Comparison of ENCODE assay signal across 27 cellular contexts in the genomic region with DNA sequence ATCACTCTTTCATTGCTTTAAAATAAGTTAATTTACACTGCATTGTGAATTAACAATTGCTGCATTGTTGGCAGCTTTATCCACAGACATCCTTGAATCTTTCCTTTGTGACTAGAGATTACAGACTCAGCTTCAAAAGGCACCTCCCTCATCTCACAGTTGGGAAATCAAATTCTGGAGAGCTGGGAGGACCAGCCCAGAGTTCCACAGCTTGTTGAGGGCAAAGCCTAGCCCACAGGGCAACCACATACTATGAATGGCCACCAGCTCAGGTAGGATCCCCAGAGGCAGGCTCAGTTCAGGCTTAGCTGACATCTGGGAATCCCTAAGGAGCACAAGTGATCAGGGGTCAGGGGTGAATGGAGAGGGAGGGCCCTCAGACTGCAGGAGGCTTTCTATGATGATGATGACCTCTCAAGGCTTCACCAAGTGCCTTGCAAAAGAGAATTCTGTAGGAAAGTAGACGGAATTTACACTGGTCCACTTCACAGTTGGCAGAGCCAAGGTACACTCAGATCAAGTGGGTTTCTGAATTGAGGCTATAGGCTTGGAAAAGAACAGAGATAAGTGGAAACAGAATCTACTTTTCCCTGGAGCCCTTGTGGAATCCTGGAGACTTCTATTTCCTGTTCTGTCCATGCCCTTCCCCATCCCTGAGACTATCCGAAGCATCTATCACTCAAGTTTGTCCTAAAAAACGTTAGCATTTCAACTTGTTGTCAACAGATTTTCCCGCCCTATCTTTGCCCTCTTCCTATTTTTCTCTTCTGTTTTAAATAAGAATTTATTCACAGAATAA. TPM values are rescaled to one million over a fixed set of nuclear protein-coding genes. Genes with fewer than 3 reads are reported as not detected.
DNase-seq lines count a peak whose midpoint lies in the region; ATAC-seq, FAIRE-seq and TF ChIP-seq lines count a peak whose summit lies in the region.
"Had no signal": no experiment of that assay in that cellular context is flagged by ENCODE, and none has a peak within 500 bp of the region (broad histone marks: within the 10 kb centered on the region; RNA-seq: fewer than 3 reads in every experiment).

No MANE protein-coding gene starts in this region.

- peak overlapping the region in 1 of 2 donors; percentile 22 for H3K27ac Mint-ChIP-seq in natural killer cell treated with Interleukin-12 subunit alpha and Interleukin-12 subunit beta and Interleukin-15 and Interleukin-18, amount 100 ng/mL, for 72 hours
- no peak overlapping the region for H3K27ac Mint-ChIP-seq in natural killer cell
- H3K27ac Mint-ChIP-seq: HFFc6, type B pancreatic cell had no signal

- H3K27me3 ChIP-seq in GM12878 (replicated peaks in 1 of 2; ENCODE audit: control insufficient read depth in 2 of 2, insufficient read depth in 2 of 2, low read length in 1 of 2) (no peaks in the 10 kb centered on the region), MG63 (no peaks in the 10 kb centered on the region)
- H3K27me3 ChIP-seq: gastrocnemius medialis, sigmoid colon had no signal

- H3K4me1 Mint-ChIP-seq in natural killer cell treated with Interleukin-12 subunit alpha and Interleukin-12 subunit beta and Interleukin-15 and Interleukin-18, amount 100 ng/mL, for 72 hours (ENCODE audit: low read depth in 2 of 2) = peaks cover 6 to 18% of the 10 kb centered on the region in 2 donors
- H3K4me1 Mint-ChIP-seq in natural killer cell = peaks cover 26 to 30% of the 10 kb centered on the region in 2 donors

- TF ChIP-seq RAD21 in GM12878 (IDR thresholded peaks at IDR 0.05; ENCODE audit: insufficient read depth, low read depth, low read length) = no peak

- no peak for FAIRE-seq in GM12878 (lab: Jason Lieb, UNC)
- FAIRE-seq: colon, endothelial cell of umbilical vein, K562 had no signal

- H3K4me1 ChIP-seq in GM12878 (ENCODE audit: control insufficient read depth, insufficient read depth, low read length) = peaks cover 93% of the 10 kb centered on the region
- H3K4me1 ChIP-seq: gastrocnemius medialis, sigmoid colon had no signal

- 2% methylated on average over 4 of the region's 4 CpGs for WGBS in GM12878 (ENCODE audit: insufficient coverage, insufficient replicate concordance, low lambda C conversion rate, missing lambda C conversion rate)

- no peak for TF ChIP-seq CTCF in natural killer cell (IDR thresholded peaks at IDR 0.05)
- TF ChIP-seq CTCF in GM12878 (IDR thresholded peaks at IDR 0.05 in 2 of 3, conservative IDR thresholded peaks at IDR 0.05 in 1 of 3; ENCODE audit: control insufficient read depth in 2 of 3, extremely low read depth in 1 of 3, insufficient read depth in 1 of 3, low read depth in 3 of 3, low read length in 3 of 3) = no peak

- SMC1A ChIA-PET in GM12878 (lab: Charles Lee; ENCODE audit: uncharacterized antibody, unreplicated experiment) = interaction anchor here (1.4 to 9.4 kb wide), 5 partner anchors 8 to 395 kb away, joined by 3 to 489 read pairs (median 3); partner anchors contain the start of gene GCSAM

- 0 out of 2 replicates have a peak, but pooled peaks have one; percentile 43 for TF ChIP-seq POLR2A in GM12878 (IDR thresholded peaks at IDR 0.05; ENCODE audit: low read depth, low read length)

- H3K9ac ChIP-seq in GM12878 (ENCODE audit: control insufficient read depth, insufficient read depth, low read length) = peak overlapping the region; percentile 49

- CTCF ChIA-PET in GM12878 (lab: Yijun Ruan, JAX) = interaction anchor here (1.2 to 9.2 kb wide), 2 partner anchors 11 to 12 kb away, joined by 3 to 226 read pairs; partner anchors contain the start of gene GCSAM

- H3K4me2 ChIP-seq in GM12878 (ENCODE audit: control insufficient read depth, insufficient read depth) = peak overlapping the region; percentile 67

- H3K4me3 ChIP-seq in GM12878 = no peak overlapping the region
- H3K4me3 ChIP-seq in MG63 = no peak overlapping the region
- H3K4me3 ChIP-seq: gastrocnemius medialis, K562, sigmoid colon had no signal

- RAD21 ChIA-PET in GM12878 (lab: Charles Lee; ENCODE audit: unreplicated experiment) = interaction anchor here (1.0 to 7.4 kb wide), 3 partner anchors 9 to 394 kb away, joined by 4 to 457 read pairs (median 9); partner anchors contain the start of gene GCSAM

- POLR2A ChIA-PET in GM12878 (lab: Charles Lee) = interaction anchor here (1.4 to 9.4 kb wide), 4 partner anchors 11 to 379 kb away, joined by 4 to 345 read pairs (median 10); partner anchors contain the start of genes CD200 and GCSAM

- TF ChIP-seq EP300 in GM12878 (IDR thresholded peaks at IDR 0.05; ENCODE audit: borderline replicate concordance in 1 of 2, control insufficient read depth in 1 of 2, low read depth in 2 of 2, low read length in 2 of 2) = no peak

- no peaks in the 10 kb centered on the region for H3K27me3 Mint-ChIP-seq in natural killer cell treated with Interleukin-12 subunit alpha and Interleukin-12 subunit beta and Interleukin-15 and Interleukin-18, amount 100 ng/mL, for 72 hours
- peaks cover 0 to 2% of the 10 kb centered on the region in 2 donors for H3K27me3 Mint-ChIP-seq in natural killer cell (ENCODE audit: low read depth in 2 of 2)
- H3K27me3 Mint-ChIP-seq: type B pancreatic cell had no signal

- H4K20me1 ChIP-seq in GM12878 (ENCODE audit: control insufficient read depth, insufficient read depth) = no peaks in the 10 kb centered on the region

- no peak overlapping the region for H2AFZ ChIP-seq in GM12878 (ENCODE audit: control insufficient read depth, low read depth, low read length)

- H3K9me3 Mint-ChIP-seq in natural killer cell treated with Interleukin-12 subunit alpha and Interleukin-12 subunit beta and Interleukin-15 and Interleukin-18, amount 100 ng/mL, for 72 hours = no peaks in the 10 kb centered on the region
- H3K9me3 Mint-ChIP-seq in natural killer cell = no peaks in the 10 kb centered on the region
- H3K9me3 Mint-ChIP-seq: HFFc6, type B pancreatic cell had no signal

- intact Hi-C loops in natural killer cell (cut with micrococcal nuclease) (no loop called here), GM12878 (cut with micrococcal nuclease; ENCODE audit: unreplicated experiment) (loop anchor here (10.0 kb wide), 1 partner anchor 855 kb away; the partner anchor contains the start of gene CD200R1)

- in situ Hi-C loops in GM12878 (cut with MboI) = no loop called here

- H3K36me3 Mint-ChIP-seq in natural killer cell treated with Interleukin-12 subunit alpha and Interleukin-12 subunit beta and Interleukin-15 and Interleukin-18, amount 100 ng/mL, for 72 hours = no peaks in the 10 kb centered on the region
- H3K36me3 Mint-ChIP-seq in natural killer cell = no peaks in the 10 kb centered on the region

- DNase-seq in natural killer cell treated with Interleukin-12 subunit alpha and Interleukin-12 subunit beta and Interleukin-15 and Interleukin-18, amount 100 ng/mL, for 72 hours (ENCODE audit: low spot score) = no peak
- DNase-seq in natural killer cell (no peak), NAMALWA (ENCODE audit: low spot score) (peak; percentile 47), GM12878 (ENCODE audit: low read depth, low spot score) (no peak), MG63 (no peak), cerebellum (ENCODE audit: low spot score) (no peak)
- DNase-seq in activated CD4-positive, alpha-beta T cell treated with anti-CD3 and anti-CD28 coated beads, Interleukin-2, amount 50 U/mL, for 1 hour = no peak
- DNase-seq: activated T-cell treated with anti-CD3 and anti-CD28 coated beads, Interleukin-2, amount 50 U/mL, for 1 hour; AML-193; anterior cingulate cortex; DMS53; gastrocnemius medialis; HFFc6; mammary epithelial cell; NCI-H1436 treated with DMSO at 0.1 percent for 48 hours; occipital lobe; sigmoid colon; stimulated activated CD4-positive, alpha-beta T cell treated with anti-CD3 and anti-CD28 coated beads, Interleukin-2, amount 100 ng/mL, for 48 hours; stimulated activated CD8-positive, alpha-beta memory T cell treated with anti-CD3 and anti-CD28 coated beads, Interleukin-4, amount 100 ng/mL, for 48 hours; SW 1271 had no signal

- no peaks in the 10 kb centered on the region for H3K9me3 ChIP-seq in GM12878 (replicated peaks; ENCODE audit: control insufficient read depth, insufficient read depth, low read length)
- H3K9me3 ChIP-seq in MG63 = no peaks in the 10 kb centered on the region
- H3K9me3 ChIP-seq: gastrocnemius medialis, sigmoid colon had no signal

- peak overlapping the region; percentile 95 for H3K27ac ChIP-seq in GM12878 (ENCODE audit: control insufficient read depth, insufficient read depth)
- H3K27ac ChIP-seq: gastrocnemius medialis, sigmoid colon had no signal

- no TSS peak for BruUV-seq in GM12878 (replicated peaks; lab: Mats Ljungman, UMichigan)

- H3K36me3 ChIP-seq in GM12878 (ENCODE audit: control insufficient read depth in 2 of 2, insufficient read depth in 2 of 2, low read length in 1 of 2) (peaks cover 5 to 13% of the 10 kb centered on the region in 2 experiments; a peak in 2 of 4 replicates), MG63 (no peaks in the 10 kb centered on the region)
- H3K36me3 ChIP-seq: gastrocnemius medialis, sigmoid colon had no signal

- H3K4me3 Mint-ChIP-seq in natural killer cell treated with Interleukin-12 subunit alpha and Interleukin-12 subunit beta and Interleukin-15 and Interleukin-18, amount 100 ng/mL, for 72 hours = peak overlapping the region; percentile 19
- no peak overlapping the region for H3K4me3 Mint-ChIP-seq in natural killer cell
- H3K4me3 Mint-ChIP-seq: HFFc6, type B pancreatic cell had no signal

- ATAC-seq in natural killer cell treated with Interleukin-12 subunit alpha and Interleukin-12 subunit beta and Interleukin-15 and Interleukin-18, amount 100 ng/mL, for 72 hours = no peak
- ATAC-seq in natural killer cell (no peak), GM12878 (no peak), HG03378 (IDR thresholded peaks at IDR 0.05; ENCODE audit: unreplicated experiment) (no peak)
- ATAC-seq: gastrocnemius medialis, K562, Panc1 had no signal

- H3K79me2 ChIP-seq in GM12878 (ENCODE audit: control insufficient read depth, insufficient read depth, low read length) = peaks cover 56% of the 10 kb centered on the region

RNA-seq across cellular contexts. Expression of gene GCSAM, which starts 13.2 kb away (rescaled TPM):
- 1 to 10 TPM in 1 of 2 donors, under 1 TPM in 1; 1.00 to 5.3 TPM for total RNA-seq in natural killer cell treated with Interleukin-12 subunit alpha and Interleukin-12 subunit beta and Interleukin-15 and Interleukin-18, amount 100 ng/mL, for 72 hours
- 1 to 10 TPM in 2 of 3 donors, under 1 TPM in 1; 0.59 to 3.0 (median 1.1) TPM for total RNA-seq in natural killer cell
- 169 and 182 TPM in 2 replicates for total RNA-seq in GM12878 (2013; cell fraction: nucleolus; rRNA removed)
- total RNA-seq in GM12878 (2014; rRNA removed) = 88.3 and 106 TPM in 2 replicates
- 101 and 110 TPM in 2 replicates for total RNA-seq in GM12878 (2014; rRNA removed; fragmentation: Illumina TruSeq; extraction: Trizol)
- 81.5 and 100 TPM in 2 replicates for total RNA-seq in GM12878 (2021)
- 153 TPM for polyA plus RNA-seq in GM12878 (2011; ENCODE audit: low read depth)
- 407 and 443 TPM in 2 replicates for polyA plus RNA-seq in GM12878 (2011; rRNA removed)
- 232 and 305 TPM in 2 replicates for polyA plus RNA-seq in GM12878 (2011; cell fraction: cytosol; rRNA removed)
- 125 and 223 TPM in 2 replicates for polyA plus RNA-seq in GM12878 (2011; cell fraction: nucleus; rRNA removed)
- 108 and 227 TPM in 2 replicates for polyA plus RNA-seq in GM12878 (2012)
- polyA plus RNA-seq in GM12878 (2014; fragmentation: Illumina TruSeq; extraction: Trizol) = 204 and 282 TPM in 2 replicates
- polyA plus RNA-seq in GM12878 (2014; fragmentation: Nextera tagmentation; extraction: Ambion mirVana) = 100 to 1,000 TPM; 127 to 168 TPM
- polyA plus RNA-seq in GM12878 (2014; rRNA removed) = 99.5 and 114 TPM in 2 replicates
- 10 to 100 TPM; 85.4 to 89.0 TPM for polyA plus RNA-seq in GM12878 (2016; fragmentation: Nextera tagmentation; extraction: Ambion mirVana)
- polyA minus RNA-seq in GM12878 (2011; rRNA and poly(A)+ RNA removed) = 212 and 219 TPM in 2 replicates
- 54.7 and 59.2 TPM in 2 replicates for polyA minus RNA-seq in GM12878 (2011; cell fraction: cytosol; rRNA and poly(A)+ RNA removed)
- polyA minus RNA-seq in GM12878 (2011; cell fraction: nucleus; rRNA and poly(A)+ RNA removed) = 48.6 and 51.3 TPM in 2 replicates
- not detected in 2 replicates for total RNA-seq in MG63 (2014; rRNA removed; shearing (Covaris generic); ENCODE audit: low replicate concordance)
- total RNA-seq in cerebellum = 0.27 TPM
- total RNA-seq: endothelial cell of umbilical vein, gastrocnemius medialis, HFFc6, K562, NCI-H460, occipital lobe, sigmoid colon had no signal
- polyA plus RNA-seq: endothelial cell of umbilical vein had no signal

RNA-seq across cellular contexts. Expression of gene C3orf52, which starts 33.7 kb away (rescaled TPM):
- 1 to 10 TPM in 1 of 2 donors, under 1 TPM in 1; 0.64 to 1.8 TPM for total RNA-seq in natural killer cell treated with Interleukin-12 subunit alpha and Interleukin-12 subunit beta and Interleukin-15 and Interleukin-18, amount 100 ng/mL, for 72 hours
- total RNA-seq in natural killer cell (under 1 TPM in 2 of 3 donors, not detected in 1; 0.42 to 0.90 TPM), GM12878 (2014; rRNA removed) (0.45 and 0.71 TPM in 2 replicates), GM12878 (2014; rRNA removed; fragmentation: Illumina TruSeq; extraction: Trizol) (0.54 and 0.55 TPM in 2 replicates), GM12878 (2021) (0.15 and 0.19 TPM in 2 replicates), cerebellum (1.00 TPM)
- 52.9 TPM in 2 replicates for total RNA-seq in GM12878 (2013; cell fraction: nucleolus; rRNA removed)
- polyA plus RNA-seq in GM12878 (2011; ENCODE audit: low read depth) = 2.1 TPM
- polyA plus RNA-seq in GM12878 (2011; rRNA removed) (1.9 and 2.3 TPM in 2 replicates), GM12878 (2014; fragmentation: Illumina TruSeq; extraction: Trizol) (0.21 and 0.29 TPM in 2 replicates), GM12878 (2014; fragmentation: Nextera tagmentation; extraction: Ambion mirVana) (1 to 10 TPM in 1 of 2 experiments, under 1 TPM in 1; 0.93 to 1.1 TPM), GM12878 (2014; rRNA removed) (0.24 and 0.53 TPM in 2 replicates), GM12878 (2016; fragmentation: Nextera tagmentation; extraction: Ambion mirVana) (1 to 10 TPM; 1.8 TPM)
- 0.80 and 1.2 TPM in 2 replicates for polyA plus RNA-seq in GM12878 (2011; cell fraction: cytosol; rRNA removed)
- 2.3 and 4.2 TPM in 2 replicates for polyA plus RNA-seq in GM12878 (2011; cell fraction: nucleus; rRNA removed)
- polyA plus RNA-seq in GM12878 (2012) = 2.4 and 4.8 TPM in 2 replicates
- polyA minus RNA-seq in GM12878 (2011; rRNA and poly(A)+ RNA removed) = 4.0 and 7.6 TPM in 2 replicates
- polyA minus RNA-seq in GM12878 (2011; cell fraction: cytosol; rRNA and poly(A)+ RNA removed) = 0.67 and 0.94 TPM in 2 replicates
- polyA minus RNA-seq in GM12878 (2011; cell fraction: nucleus; rRNA and poly(A)+ RNA removed) = 9.3 and 9.6 TPM in 2 replicates
- total RNA-seq in MG63 (2014; rRNA removed; shearing (Covaris generic); ENCODE audit: low replicate concordance) = 2.2 and 2.4 TPM in 2 replicates

Comparison
In these comparisons a context has a peak if more than half of its experiments do, and no peak if none do; other contexts are left out.
1. RNA of gene GCSAM, which starts 13.2 kb away (total RNA-seq): 81.5 to 182 TPM in GM12878; 1.00 to 5.3 TPM in natural killer cell treated with Interleukin-12 subunit alpha and Interleukin-12 subunit beta and Interleukin-15 and Interleukin-18, amount 100 ng/mL, for 72 hours, 0.59 to 3.0 TPM in natural killer cell, 0.27 TPM in cerebellum (single experiment) and not detected in MG63; every median in the first group is over 10 times any median in the second.